ENCODE assay signal across 8 cellular contexts in genomic region chr10:32958992-32959703, GRCh38. TPM values are rescaled to one million over a fixed set of nuclear protein-coding genes. Genes with fewer than 3 reads are reported as not detected.
DNase-seq lines count a peak whose midpoint lies in the region; ATAC-seq and TF ChIP-seq lines count a peak whose summit lies in the region.

No MANE protein-coding gene starts in this region.

- peaks cover 11% of the 10 kb centered on the region for H3K36me3 Mint-ChIP-seq in central memory CD8-positive, alpha-beta T cell (ENCODE audit: insufficient read depth)
- no peaks in the 10 kb centered on the region for H3K36me3 Mint-ChIP-seq in naive B cell

- no peak for TF ChIP-seq POLR2A in NB4 (IDR thresholded peaks at IDR 0.05; ENCODE audit: extremely low read depth, insufficient read length)

- no peaks in the 10 kb centered on the region for H3K9me3 Mint-ChIP-seq in central memory CD8-positive, alpha-beta T cell
- no peaks in the 10 kb centered on the region for H3K9me3 Mint-ChIP-seq in naive B cell

- H3K4me3 Mint-ChIP-seq in central memory CD8-positive, alpha-beta T cell = peak overlapping the region; percentile 89
- peak overlapping the region; percentile 84 to 97 (median 93) for H3K4me3 Mint-ChIP-seq in naive B cell

- TF ChIP-seq CTCF in GM06990 (IDR thresholded peaks at IDR 0.05; ENCODE audit: insufficient read depth, low read length, poor library complexity, severe bottlenecking) (no peak), NB4 (IDR thresholded peaks at IDR 0.05; ENCODE audit: low read depth, low read length) (no peak)

- H3K4me3 ChIP-seq in GM06990 (replicated peaks; ENCODE audit: low read depth, low read length) = peak overlapping the region; percentile 97
- peak overlapping the region; percentile 81 for H3K4me3 ChIP-seq in NB4 (ENCODE audit: low read depth, low read length)

- peak overlapping the region; percentile 89 for H3K27ac Mint-ChIP-seq in central memory CD8-positive, alpha-beta T cell (ENCODE audit: low read depth)
- H3K27ac Mint-ChIP-seq in naive B cell = peak overlapping the region in 5 of 6 donors; percentile 22 to 95 (median 92)

- no peaks in the 10 kb centered on the region for H3K27me3 Mint-ChIP-seq in central memory CD8-positive, alpha-beta T cell
- H3K27me3 Mint-ChIP-seq in naive B cell = no peaks in the 10 kb centered on the region

- no peaks in the 10 kb centered on the region for H3K27me3 ChIP-seq in GM06990 (replicated peaks; ENCODE audit: control insufficient read depth, insufficient read depth, low read length)

- ATAC-seq in GM21529 (IDR thresholded peaks at IDR 0.05; ENCODE audit: unreplicated experiment) = peak; percentile 32
- no peak for ATAC-seq in central memory CD8-positive, alpha-beta T cell (replicated peaks; ENCODE audit: extremely low read depth, poor library complexity, severe bottlenecking)
- ATAC-seq in naive B cell (ENCODE audit: low read depth in 2 of 2) = no peak

- peaks cover 37% of the 10 kb centered on the region for H3K4me1 Mint-ChIP-seq in central memory CD8-positive, alpha-beta T cell
- peaks cover 25 to 36% (median 27%) of the 10 kb centered on the region in 3 donors for H3K4me1 Mint-ChIP-seq in naive B cell

- intact Hi-C loops in posterior vena cava (cut with DNase I) = loop anchor here in 1 of 2 donors (2.0 kb wide), 1 partner anchor 46 kb away; no protein-coding TSS in a partner anchor

- DNase-seq in GM06990 (ENCODE audit: extremely low read depth, insufficient read length) (peak; percentile 29), NB4 (ENCODE audit: low read depth) (peak; percentile 23), naive B cell (no peak), T-helper 9 cell (no peak), posterior vena cava (ENCODE audit: low spot score) (no peak)
- no peak for DNase-seq in central memory CD8-positive, alpha-beta T cell (ENCODE audit: low spot score in 2 of 2)
- DNase-seq in activated effector memory CD4-positive, alpha-beta T cell treated with anti-CD3 and anti-CD28 coated beads, Interleukin-2, amount 50 U/mL, for 16 hours = no peak

- H3K36me3 ChIP-seq in GM06990 (ENCODE audit: control insufficient read depth, insufficient read depth, low read length) = no peaks in the 10 kb centered on the region

RNA-seq across cellular contexts. Expression of gene ITGB1, which starts 1.1 kb away (rescaled TPM):
- 10 to 100 TPM; 31.4 to 63.1 (median 39.9) TPM for polyA plus RNA-seq in naive B cell (ENCODE audit: low read depth in 6 of 6)
- 1,000 to 10,000 TPM; 1,298 to 1,367 TPM for total RNA-seq in posterior vena cava

Comparison
In these comparisons a context has a peak if more than half of its experiments do, and no peak if none do; other contexts are left out.
1. DNase-seq: peak in GM06990 (single experiment) and NB4 (single experiment); none in central memory CD8-positive, alpha-beta T cell (0 of 2), naive B cell (single experiment), T-helper 9 cell (single experiment), activated effector memory CD4-positive, alpha-beta T cell treated with anti-CD3 and anti-CD28 coated beads, Interleukin-2, amount 50 U/mL, for 16 hours (single experiment) and posterior vena cava (single experiment).